Comparison of ENCODE assay signal across 8 cellular contexts in the genomic region with DNA sequence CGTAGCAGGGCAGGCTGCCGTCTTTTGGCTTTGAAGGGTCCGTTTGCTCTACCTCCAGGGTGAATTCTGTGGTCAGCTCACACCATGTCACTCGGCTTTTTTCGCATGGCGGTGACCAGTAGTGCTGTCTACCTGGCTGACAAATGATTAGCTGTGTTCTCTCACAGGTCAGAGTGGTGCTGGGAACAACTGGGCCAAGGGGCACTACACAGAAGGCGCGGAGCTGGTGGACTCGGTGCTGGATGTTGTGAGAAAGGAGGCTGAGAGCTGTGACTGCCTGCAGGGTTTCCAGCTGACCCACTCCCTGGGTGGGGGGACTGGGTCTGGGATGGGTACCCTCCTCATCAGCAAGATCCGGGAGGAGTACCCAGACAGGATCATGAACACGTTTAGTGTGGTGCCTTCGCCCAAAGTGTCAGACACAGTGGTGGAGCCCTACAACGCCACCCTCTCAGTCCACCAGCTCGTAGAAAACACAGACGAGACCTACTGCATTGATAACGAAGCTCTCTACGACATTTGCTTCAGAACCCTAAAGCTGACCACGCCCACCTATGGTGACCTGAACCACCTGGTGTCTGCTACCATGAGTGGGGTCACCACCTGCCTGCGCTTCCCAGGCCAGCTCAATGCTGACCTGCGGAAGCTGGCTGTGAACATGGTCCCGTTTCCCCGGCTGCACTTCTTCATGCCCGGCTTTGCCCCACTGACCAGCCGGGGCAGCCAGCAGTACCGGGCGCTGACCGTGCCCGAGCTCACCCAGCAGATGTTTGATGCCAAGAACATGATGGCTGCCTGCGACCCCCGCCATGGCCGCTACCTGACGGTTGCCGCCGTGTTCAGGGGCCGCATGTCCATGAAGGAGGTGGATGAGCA. TPM values are rescaled to one million over a fixed set of nuclear protein-coding genes. Genes with fewer than 3 reads are reported as not detected.
DNase-seq lines count a peak whose midpoint lies in the region; ATAC-seq, FAIRE-seq and TF ChIP-seq lines count a peak whose summit lies in the region.

No MANE protein-coding gene starts in this region.

- H3K27ac Mint-ChIP-seq in CD14-positive monocyte = peak overlapping the region; percentile 66 to 93 (median 82)
- H3K27ac Mint-ChIP-seq in endodermal cell = peak overlapping the region; percentile 85

- H3K9me3 Mint-ChIP-seq in CD14-positive monocyte = peaks cover 0 to 3% (median 0%) of the 10 kb centered on the region in 7 donors
- H3K9me3 Mint-ChIP-seq in endodermal cell = no peaks in the 10 kb centered on the region

- H4K91ac ChIP-seq in neuronal stem cell (ENCODE audit: low read depth, low read length, poor library complexity) = no peak overlapping the region

- H3K27ac ChIP-seq in OCI-LY1 (ENCODE audit: low read depth, low read length, poor library complexity, severe bottlenecking) = no peak overlapping the region
- H3K27ac ChIP-seq in endodermal cell (ENCODE audit: low read depth, low read length) = no peak overlapping the region
- H3K27ac ChIP-seq in neuronal stem cell (replicated peaks; ENCODE audit: low read length) = no peak overlapping the region

- peaks cover 27% of the 10 kb centered on the region for H3K79me1 ChIP-seq in neuronal stem cell (ENCODE audit: low read depth, low read length)

- peaks cover 2 to 4% (median 3%) of the 10 kb centered on the region in 3 donors for H3K27me3 Mint-ChIP-seq in CD14-positive monocyte (ENCODE audit: low read depth in 3 of 3)
- peaks cover under 1% of the 10 kb centered on the region for H3K27me3 Mint-ChIP-seq in endodermal cell (ENCODE audit: insufficient read depth)

- TF ChIP-seq CTCF in CD14-positive monocyte (IDR thresholded peaks at IDR 0.05) = no peak
- TF ChIP-seq CTCF in OCI-LY1 (IDR thresholded peaks at IDR 0.05; ENCODE audit: low read length) = no peak
- no peak for TF ChIP-seq CTCF in endodermal cell (conservative IDR thresholded peaks at IDR 0.05)

- peak overlapping the region; percentile 80 to 84 for H3K4me3 Mint-ChIP-seq in CD14-positive monocyte
- peak overlapping the region; percentile 85 for H3K4me3 Mint-ChIP-seq in endodermal cell

- no peak for DNase-seq in CD14-positive monocyte (ENCODE audit: low spot score)
- no peak for DNase-seq in endodermal cell
- no peak for DNase-seq in neuronal stem cell (ENCODE audit: low spot score)
- no peak for DNase-seq in NCI-H446 (lab: John Stamatoyannopoulos, UW)
- DNase-seq in RCC 7860 (ENCODE audit: low spot score) = no peak
- no peak for DNase-seq in activated CD4-positive, alpha-beta T cell treated with anti-CD3 and anti-CD28 coated beads, Interleukin-2, amount 50 U/mL, for 1 hour

- no peaks in the 10 kb centered on the region for H3K9me3 ChIP-seq in OCI-LY1 (ENCODE audit: low read length)
- H3K9me3 ChIP-seq in endodermal cell (ENCODE audit: control insufficient read depth, low read length) = no peaks in the 10 kb centered on the region
- H3K9me3 ChIP-seq in neuronal stem cell (replicated peaks in 1 of 2; ENCODE audit: control insufficient read depth in 2 of 2, insufficient read depth in 1 of 2, low read depth in 1 of 2, low read length in 2 of 2) = no peaks in the 10 kb centered on the region

- FAIRE-seq in RCC 7860 (lab: Jason Lieb, UNC) = no peak

- H3K9ac ChIP-seq in OCI-LY1 (ENCODE audit: low read length) = peak overlapping the region; percentile 99
- H3K9ac ChIP-seq in endodermal cell (ENCODE audit: extremely low read depth, low read length, poor library complexity, severe bottlenecking) = peak overlapping the region; percentile 92
- peak overlapping the region; percentile 45 for H3K9ac ChIP-seq in neuronal stem cell (ENCODE audit: low read depth, low read length, poor library complexity)

- H3K23ac ChIP-seq in neuronal stem cell (ENCODE audit: low read depth, low read length, poor library complexity) = peak overlapping the region; percentile 83

- no peaks in the 10 kb centered on the region for H4K20me1 ChIP-seq in OCI-LY1 (ENCODE audit: insufficient read depth, low read length)

- no peak overlapping the region for H3K14ac ChIP-seq in neuronal stem cell (ENCODE audit: low read length)

- no peak overlapping the region for H2BK12ac ChIP-seq in neuronal stem cell (ENCODE audit: low read length)

- no peak overlapping the region for H3K4ac ChIP-seq in neuronal stem cell (ENCODE audit: low read length)

- H3K27me3 ChIP-seq in OCI-LY1 (ENCODE audit: insufficient read depth, low read length) (0 out of 2 replicates have a peak, but pooled peaks cover 6% of the 10 kb centered on the region), endodermal cell (ENCODE audit: control insufficient read depth, insufficient read depth, low read length, poor library complexity, severe bottlenecking) (no peaks in the 10 kb centered on the region), neuronal stem cell (ENCODE audit: control insufficient read depth in 3 of 3, insufficient read depth in 3 of 3, low read depth in 1 of 3, low read length in 3 of 3) (peaks cover 0 to 2% (median 0%) of the 10 kb centered on the region in 3 experiments)

- H2BK15ac ChIP-seq in neuronal stem cell (ENCODE audit: low read length) = no peak overlapping the region

- H3K36me3 Mint-ChIP-seq in CD14-positive monocyte (peaks cover 15 to 18% of the 10 kb centered on the region in 2 donors), endodermal cell (ENCODE audit: low read depth) (peaks cover 19% of the 10 kb centered on the region)

- H3K4me3 ChIP-seq in OCI-LY1 (ENCODE audit: low read depth, low read length, poor library complexity, severe bottlenecking) (peak overlapping the region; percentile 100), endodermal cell (ENCODE audit: low read length) (peak overlapping the region; percentile 92), neuronal stem cell (ENCODE audit: low read length in 2 of 2) (peak overlapping the region; percentile 90 to 96)

- no peak overlapping the region for H2BK5ac ChIP-seq in neuronal stem cell (ENCODE audit: low read length)

- H3K36me3 ChIP-seq in OCI-LY1 (ENCODE audit: insufficient read depth, low read length) (peaks cover 28% of the 10 kb centered on the region), endodermal cell (ENCODE audit: control insufficient read depth, insufficient read depth, low read length) (peaks cover 27% of the 10 kb centered on the region), neuronal stem cell (replicated peaks in 1 of 2; ENCODE audit: control insufficient read depth in 2 of 2, insufficient read depth in 2 of 2, low read length in 2 of 2) (peaks cover 19 to 32% of the 10 kb centered on the region in 2 donors)

- no peak overlapping the region for H2BK120ac ChIP-seq in neuronal stem cell (ENCODE audit: low read depth, low read length)

- H3K79me2 ChIP-seq in OCI-LY1 (ENCODE audit: insufficient read depth, low read length) = peaks cover 6% of the 10 kb centered on the region; the same call in 1 of the 2 replicates

- H2AK5ac ChIP-seq in neuronal stem cell (ENCODE audit: low read depth, low read length) = no peak overlapping the region

- peaks cover 38% of the 10 kb centered on the region for H3K4me1 Mint-ChIP-seq in CD14-positive monocyte
- H3K4me1 Mint-ChIP-seq in endodermal cell = peaks cover 43% of the 10 kb centered on the region

- no peaks in the 10 kb centered on the region for H3K9me2 ChIP-seq in OCI-LY1 (ENCODE audit: low read depth, low read length)

- H3K18ac ChIP-seq in neuronal stem cell (ENCODE audit: low read length) = no peak overlapping the region

- H4K8ac ChIP-seq in neuronal stem cell (ENCODE audit: low read depth, low read length) = no peak overlapping the region

- peaks cover 30% of the 10 kb centered on the region for H3K4me1 ChIP-seq in OCI-LY1 (ENCODE audit: insufficient read depth, low read length, severe bottlenecking)
- peaks cover 25% of the 10 kb centered on the region for H3K4me1 ChIP-seq in endodermal cell (ENCODE audit: control insufficient read depth, insufficient read depth, low read length)
- H3K4me1 ChIP-seq in neuronal stem cell (ENCODE audit: control insufficient read depth in 2 of 2, insufficient read depth in 1 of 2, low read depth in 1 of 2, low read length in 2 of 2) = peaks cover 18 to 20% of the 10 kb centered on the region in 2 donors

- H2AFZ ChIP-seq in OCI-LY1 (ENCODE audit: low read length) = no peak overlapping the region
- H2AFZ ChIP-seq in neuronal stem cell (ENCODE audit: low read length) = no peak overlapping the region

- WGBS in endodermal cell (ENCODE audit: insufficient coverage in 1 of 2, insufficient read length in 1 of 2), 2 experiments = 86 to 87% methylated on average over 32 to 35 of the region's 35 CpGs
- WGBS in neuronal stem cell (ENCODE audit: extremely low coverage in 2 of 2, insufficient read length in 2 of 2, insufficient replicate concordance in 1 of 2), 2 donors = no CpG with 5 or more reads among the region's 35 CpGs

- no peaks in the 10 kb centered on the region for H3F3A ChIP-seq in OCI-LY1 (ENCODE audit: insufficient read depth, low read length)

- no peak for ATAC-seq in GM19467 (IDR thresholded peaks at IDR 0.05; ENCODE audit: unreplicated experiment)

- intact Hi-C loops in CD14-positive monocyte (cut with micrococcal nuclease) = loop anchor here in 1 of 2 donors (5.0 kb wide), 1 partner anchor 40 kb away; the partner anchor contains the start of gene TPRN

- H3K4me2 ChIP-seq in OCI-LY1 (ENCODE audit: low read length) (peak overlapping the region; percentile 100), neuronal stem cell (ENCODE audit: insufficient read depth, low read length, poor library complexity, severe bottlenecking) (peak overlapping the region; percentile 84)

RNA-seq across cellular contexts. Expression of gene TUBB4B, which starts 1.5 kb away (rescaled TPM):
- 10 to 100 TPM; 58.1 to 70.8 TPM for polyA plus RNA-seq in CD14-positive monocyte
- total RNA-seq in endodermal cell = 100 to 1,000 TPM; 328 to 415 TPM
- polyA plus RNA-seq in endodermal cell (2013, experiment 1 of 2) = 395 TPM
- polyA plus RNA-seq in endodermal cell (2013, experiment 2 of 2) = 425 TPM
- 358 TPM for polyA plus RNA-seq in neuronal stem cell (2013, experiment 1 of 2)
- polyA plus RNA-seq in neuronal stem cell (2013, experiment 2 of 2) = 354 TPM

RNA-seq across cellular contexts. Expression of gene STPG3, which starts 8.5 kb away (rescaled TPM):
- polyA plus RNA-seq in CD14-positive monocyte = not detected
- not detected for total RNA-seq in endodermal cell
- not detected for polyA plus RNA-seq in endodermal cell (2013, experiment 1 of 2)
- polyA plus RNA-seq in endodermal cell (2013, experiment 2 of 2) = not detected
- polyA plus RNA-seq in neuronal stem cell (2013, experiment 1 of 2) = 0.07 TPM
- polyA plus RNA-seq in neuronal stem cell (2013, experiment 2 of 2) = not detected

RNA-seq across cellular contexts. Expression of gene SLC34A3, which starts 11.9 kb away (rescaled TPM):
- polyA plus RNA-seq in CD14-positive monocyte = not detected
- total RNA-seq in endodermal cell = under 1 TPM in 1 of 2 donors, not detected in 1; 0.15 TPM
- polyA plus RNA-seq in endodermal cell (2013, experiment 1 of 2) = not detected
- polyA plus RNA-seq in endodermal cell (2013, experiment 2 of 2) = 0.12 TPM
- polyA plus RNA-seq in neuronal stem cell (2013, experiment 1 of 2) = not detected
- polyA plus RNA-seq in neuronal stem cell (2013, experiment 2 of 2) = not detected

RNA-seq across cellular contexts. Expression of gene NELFB, which starts 12.6 kb away (rescaled TPM):
- polyA plus RNA-seq in CD14-positive monocyte = 10 to 100 TPM; 17.3 to 18.8 TPM
- 10 to 100 TPM; 73.3 to 86.6 TPM for total RNA-seq in endodermal cell
- 56.8 TPM for polyA plus RNA-seq in endodermal cell (2013, experiment 1 of 2)
- 55.1 TPM for polyA plus RNA-seq in endodermal cell (2013, experiment 2 of 2)
- 45.7 TPM for polyA plus RNA-seq in neuronal stem cell (2013, experiment 1 of 2)
- polyA plus RNA-seq in neuronal stem cell (2013, experiment 2 of 2) = 46.2 TPM

RNA-seq across cellular contexts. Expression of gene RNF224, which starts 15.3 kb away (rescaled TPM):
- not detected for polyA plus RNA-seq in CD14-positive monocyte
- under 1 TPM; 0.24 to 0.38 TPM for total RNA-seq in endodermal cell
- polyA plus RNA-seq in endodermal cell (2013, experiment 1 of 2) = not detected
- polyA plus RNA-seq in endodermal cell (2013, experiment 2 of 2) = not detected
- not detected for polyA plus RNA-seq in neuronal stem cell (2013, experiment 1 of 2)
- not detected for polyA plus RNA-seq in neuronal stem cell (2013, experiment 2 of 2)

Comparison
In these comparisons a context has a peak if more than half of its experiments do, and no peak if none do; other contexts are left out.
1. H3K9ac ChIP-seq: peak in every context shown above with its lines; median percentile 99 in OCI-LY1; 92 in endodermal cell; 45 in neuronal stem cell.